21 cellular contexts compared by ENCODE assay signal in the genomic region with DNA sequence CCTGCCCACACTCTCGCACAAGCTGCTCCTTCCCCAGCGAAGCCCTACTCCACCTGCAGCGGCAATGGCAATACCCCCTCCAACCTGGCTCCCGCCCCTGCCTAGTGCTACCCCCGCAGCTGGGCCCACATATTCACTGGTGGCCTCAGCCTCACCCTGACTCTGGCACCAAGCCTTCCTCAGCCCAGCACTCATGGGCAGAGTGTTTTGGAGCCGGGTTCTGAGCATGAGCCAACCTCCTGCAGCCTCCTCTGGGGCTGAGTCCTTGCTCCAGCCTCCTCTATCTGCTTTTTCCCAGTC. TPM values are rescaled to one million over a fixed set of nuclear protein-coding genes. Genes with fewer than 3 reads are reported as not detected.
DNase-seq lines count a peak whose midpoint lies in the region; ATAC-seq and TF ChIP-seq lines count a peak whose summit lies in the region.
"Had no signal": no experiment of that assay in that cellular context is flagged by ENCODE, and none has a peak within 500 bp of the region (broad histone marks: within the 10 kb centered on the region; RNA-seq: fewer than 3 reads in every experiment).

No MANE protein-coding gene starts in this region.

- H3K27ac ChIP-seq in HEK293 (ENCODE audit: extremely low read depth, low read depth, low read length) (no peak overlapping the region), coronary artery (peak overlapping the region; percentile 66 to 81), skeletal muscle tissue (ENCODE audit: low read depth, low read length) (peak overlapping the region; percentile 5), aorta (ENCODE audit: low read depth in 1 of 2, low read length in 2 of 2) (no peak overlapping the region)
- H3K27ac ChIP-seq in effector memory CD4-positive, alpha-beta T cell (ENCODE audit: insufficient read depth, low read length, poor library complexity, severe bottlenecking): no peak overlapping the region
- H3K27ac ChIP-seq: BLaER1, foreskin keratinocyte had no signal

- H3K27me3 ChIP-seq in skeletal muscle tissue (ENCODE audit: control insufficient read depth in 3 of 3, insufficient read depth in 3 of 3, low read length in 3 of 3) (no peaks in the 10 kb centered on the region), aorta (ENCODE audit: control insufficient read depth in 1 of 2, insufficient read depth in 2 of 2, low read length in 1 of 2) (no peaks in the 10 kb centered on the region)
- no peaks in the 10 kb centered on the region for H3K27me3 ChIP-seq in effector memory CD4-positive, alpha-beta T cell (replicated peaks; ENCODE audit: control insufficient read depth, insufficient read depth, low read length, poor library complexity, severe bottlenecking)
- H3K27me3 ChIP-seq: BLaER1 had no signal

- TF ChIP-seq CTCF in HEK293 (tag by site-specific recombination; IDR thresholded peaks at IDR 0.05) (no peak), coronary artery (IDR thresholded peaks at IDR 0.05) (no peak)

- DNase-seq in coronary artery (ENCODE audit: low spot score) (no peak), left ventricle myocardium superior (peak; percentile 40), aorta (no peak), NCI-H510A treated with DMSO at 0.1 percent for 48 hours (lab: John Stamatoyannopoulos, UW) (no peak)
- DNase-seq in effector memory CD4-positive, alpha-beta T cell: no peak
- DNase-seq: activated CD4-positive, alpha-beta T cell treated with anti-CD3 and anti-CD28 coated beads, Interleukin-2, amount 10 ng/mL, durations not matched to agents 7 days and 5 days; activated CD8-positive, alpha-beta memory T cell treated with anti-CD3 and anti-CD28 coated beads, Interleukin-2, amount 50 U/mL, for 48 hours; activated gamma-delta T cell; foreskin keratinocyte; Kasumi-1; kidney glomerular epithelial cell; NCI-H1092 treated with DMSO at 0.1 percent for 48 hours; NCI-H2029 treated with DMSO at 0.1 percent for 48 hours; NCI-H524 treated with DMSO at 0.1 percent for 48 hours; retina; stimulated activated naive B cell treated with anti-CD40 and anti-IgM and Interleukin-4, amounts not matched to agents 10 μg/mL and 1 μg/mL and 100 μg/mL, for 72 hours; SW 1271 had no signal

- H3K9ac ChIP-seq in skeletal muscle tissue (ENCODE audit: low read depth in 1 of 3, low read length in 3 of 3): no peak overlapping the region
- H3K9ac ChIP-seq: BLaER1 had no signal

- H3K4me3 ChIP-seq in HEK293 (ENCODE audit: low read depth, low read length): no peak overlapping the region
- H3K4me3 ChIP-seq in coronary artery: no peak overlapping the region
- H3K4me3 ChIP-seq in skeletal muscle tissue (ENCODE audit: low read length in 3 of 3): no peak overlapping the region
- no peak overlapping the region for H3K4me3 ChIP-seq in effector memory CD4-positive, alpha-beta T cell (ENCODE audit: insufficient read depth, low read depth, low read length, poor library complexity, severe bottlenecking)
- H3K4me3 ChIP-seq in aorta (ENCODE audit: low read length in 2 of 2): no peak overlapping the region
- H3K4me3 ChIP-seq: BLaER1 had no signal

- intact Hi-C loops in left ventricle myocardium superior (cut with micrococcal nuclease): no loop called here
- intact Hi-C loops in aorta (cut with DNase I): no loop called here

- H3K9me3 ChIP-seq in HEK293 (ENCODE audit: control insufficient read depth, insufficient read depth, low read depth, low read length) (no peaks in the 10 kb centered on the region), skeletal muscle tissue (ENCODE audit: control insufficient read depth in 3 of 3, low read length in 3 of 3) (no peaks in the 10 kb centered on the region), aorta (ENCODE audit: control insufficient read depth, low read length) (no peaks in the 10 kb centered on the region)
- H3K9me3 ChIP-seq in effector memory CD4-positive, alpha-beta T cell (ENCODE audit: control insufficient read depth, low read length): no peaks in the 10 kb centered on the region
- H3K9me3 ChIP-seq: BLaER1 had no signal

- POLR2A ChIA-PET in HEK293 (lab: Yijun Ruan, JAX): no interaction called here

- H3K36me3 ChIP-seq in HEK293 (ENCODE audit: control insufficient read depth in 2 of 2, insufficient read depth in 1 of 2, low read length in 2 of 2): no peaks in the 10 kb centered on the region
- H3K36me3 ChIP-seq in skeletal muscle tissue (ENCODE audit: control insufficient read depth in 3 of 3, insufficient read depth in 3 of 3, low read length in 3 of 3): no peaks in the 10 kb centered on the region
- no peaks in the 10 kb centered on the region for H3K36me3 ChIP-seq in effector memory CD4-positive, alpha-beta T cell (ENCODE audit: control insufficient read depth, insufficient read depth, low read length)
- no peaks in the 10 kb centered on the region for H3K36me3 ChIP-seq in aorta (ENCODE audit: control insufficient read depth in 1 of 2, insufficient read depth in 2 of 2, low read length in 1 of 2)
- H3K36me3 ChIP-seq: BLaER1 had no signal

- ATAC-seq in left ventricle myocardium superior (peak; percentile 10), aorta (ENCODE audit: low FRiP score) (no peak), HG02852 (IDR thresholded peaks at IDR 0.05; ENCODE audit: unreplicated experiment) (no peak)
- ATAC-seq: foreskin keratinocyte; stimulated activated naive B cell treated with anti-CD40 and anti-IgM and Interleukin-4, amounts not matched to agents 10 μg/mL and 1 μg/mL and 100 μg/mL, for 72 hours had no signal

- CTCF ChIA-PET in HEK293 (lab: Yijun Ruan, JAX): no interaction called here

- H3K4me1 ChIP-seq in HEK293 (ENCODE audit: control insufficient read depth, insufficient read depth, low read length) (no peaks in the 10 kb centered on the region), skeletal muscle tissue (ENCODE audit: control insufficient read depth in 3 of 3, insufficient read depth in 3 of 3, low read length in 3 of 3) (peaks cover 56 to 71% (median 71%) of the 10 kb centered on the region in 3 donors), aorta (ENCODE audit: control insufficient read depth in 1 of 2, insufficient read depth in 2 of 2, low read length in 2 of 2) (no peaks in the 10 kb centered on the region)
- no peaks in the 10 kb centered on the region for H3K4me1 ChIP-seq in effector memory CD4-positive, alpha-beta T cell (ENCODE audit: control insufficient read depth, insufficient read depth, low read length, poor library complexity, severe bottlenecking)
- H3K4me1 ChIP-seq: foreskin keratinocyte had no signal

- WGBS in aorta, 2 donors: 44 to 53% methylated on average over 6 of the region's 6 CpGs

TF ChIP-seq in HEK293, 187 proteins besides CTCF, POLR2A, EP300 and RAD21:
- TF ChIP-seq EGR2 (tag by site-specific recombination; IDR thresholded peaks at IDR 0.05; ENCODE audit: low read depth) (peak; percentile 90), ZFHX2 (tag by site-specific recombination; conservative IDR thresholded peaks at IDR 0.05) (peak; percentile 88)
- TF ChIP-seq, protein P1, sequence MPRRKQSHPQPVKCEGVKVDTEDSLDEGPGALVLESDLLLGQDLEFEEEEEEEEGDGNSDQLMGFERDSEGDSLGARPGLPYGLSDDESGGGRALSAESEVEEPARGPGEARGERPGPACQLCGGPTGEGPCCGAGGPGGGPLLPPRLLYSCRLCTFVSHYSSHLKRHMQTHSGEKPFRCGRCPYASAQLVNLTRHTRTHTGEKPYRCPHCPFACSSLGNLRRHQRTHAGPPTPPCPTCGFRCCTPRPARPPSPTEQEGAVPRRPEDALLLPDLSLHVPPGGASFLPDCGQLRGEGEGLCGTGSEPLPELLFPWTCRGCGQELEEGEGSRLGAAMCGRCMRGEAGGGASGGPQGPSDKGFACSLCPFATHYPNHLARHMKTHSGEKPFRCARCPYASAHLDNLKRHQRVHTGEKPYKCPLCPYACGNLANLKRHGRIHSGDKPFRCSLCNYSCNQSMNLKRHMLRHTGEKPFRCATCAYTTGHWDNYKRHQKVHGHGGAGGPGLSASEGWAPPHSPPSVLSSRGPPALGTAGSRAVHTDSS (tag by site-specific recombination; IDR thresholded peaks at IDR 0.05): no peak
- TF ChIP-seq, protein P2, sequence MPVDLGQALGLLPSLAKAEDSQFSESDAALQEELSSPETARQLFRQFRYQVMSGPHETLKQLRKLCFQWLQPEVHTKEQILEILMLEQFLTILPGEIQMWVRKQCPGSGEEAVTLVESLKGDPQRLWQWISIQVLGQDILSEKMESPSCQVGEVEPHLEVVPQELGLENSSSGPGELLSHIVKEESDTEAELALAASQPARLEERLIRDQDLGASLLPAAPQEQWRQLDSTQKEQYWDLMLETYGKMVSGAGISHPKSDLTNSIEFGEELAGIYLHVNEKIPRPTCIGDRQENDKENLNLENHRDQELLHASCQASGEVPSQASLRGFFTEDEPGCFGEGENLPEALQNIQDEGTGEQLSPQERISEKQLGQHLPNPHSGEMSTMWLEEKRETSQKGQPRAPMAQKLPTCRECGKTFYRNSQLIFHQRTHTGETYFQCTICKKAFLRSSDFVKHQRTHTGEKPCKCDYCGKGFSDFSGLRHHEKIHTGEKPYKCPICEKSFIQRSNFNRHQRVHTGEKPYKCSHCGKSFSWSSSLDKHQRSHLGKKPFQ (tag by site-specific recombination; IDR thresholded peaks at IDR 0.05): no peak

RNA-seq across cellular contexts. Expression of a gene that starts 47.6 kb away (rescaled TPM):
- total RNA-seq in left ventricle myocardium superior: 30.0 TPM
- total RNA-seq in skeletal muscle tissue: 12.0 TPM
- total RNA-seq in aorta: 10 to 100 TPM; 53.7 to 80.8 TPM
- under 1 TPM; 0.38 to 0.64 TPM for polyA plus RNA-seq in aorta

Comparison
In these comparisons a context has a peak if more than half of its experiments do, and no peak if none do; other contexts are left out.
1. H3K27ac ChIP-seq: peak in coronary artery (2 of 2) and skeletal muscle tissue (single experiment); none in HEK293 (single experiment), effector memory CD4-positive, alpha-beta T cell (single experiment) and aorta (0 of 2).